ENCODE assay signal across 15 cellular contexts in genomic region chr14:102826751-102827675, GRCh38. TPM values are rescaled to one million over a fixed set of nuclear protein-coding genes. Genes with fewer than 3 reads are reported as not detected.
DNase-seq lines count a peak whose midpoint lies in the region; ATAC-seq lines count a peak whose summit lies in the region.
"Had no signal": no experiment of that assay in that cellular context is flagged by ENCODE, and none has a peak within 500 bp of the region (broad histone marks: within the 10 kb centered on the region; RNA-seq: fewer than 3 reads in every experiment).

No MANE protein-coding gene starts in this region.

- H3K4me3 Mint-ChIP-seq in activated naive CD4-positive, alpha-beta T cell treated with anti-CD3 and anti-CD28 coated beads, Interleukin-2, amount 50 U/mL, for 24 hours = no peak overlapping the region
- H3K4me3 Mint-ChIP-seq in IgD-negative memory B cell = peak overlapping the region in 2 of 4 donors; percentile 52 to 69
- peak overlapping the region; percentile 9 for H3K4me3 Mint-ChIP-seq in activated naive CD8-positive, alpha-beta T cell treated with anti-CD3 and anti-CD28 coated beads, Interleukin-2, amount 50 U/mL, for 24 hours
- H3K4me3 Mint-ChIP-seq: GM23338 had no signal

- peak overlapping the region; percentile 62 for H3K27ac Mint-ChIP-seq in activated naive CD4-positive, alpha-beta T cell treated with anti-CD3 and anti-CD28 coated beads, Interleukin-2, amount 50 U/mL, for 24 hours
- H3K27ac Mint-ChIP-seq in IgD-negative memory B cell = peak overlapping the region in 2 of 3 donors; percentile 40 to 68
- H3K27ac Mint-ChIP-seq in activated naive CD8-positive, alpha-beta T cell treated with anti-CD3 and anti-CD28 coated beads, Interleukin-2, amount 50 U/mL, for 24 hours = no peak overlapping the region
- H3K27ac Mint-ChIP-seq: GM23338 had no signal

- no peaks in the 10 kb centered on the region for H3K9me3 Mint-ChIP-seq in activated naive CD4-positive, alpha-beta T cell treated with anti-CD3 and anti-CD28 coated beads, Interleukin-2, amount 50 U/mL, for 24 hours
- H3K9me3 Mint-ChIP-seq in IgD-negative memory B cell = no peaks in the 10 kb centered on the region
- no peaks in the 10 kb centered on the region for H3K9me3 Mint-ChIP-seq in activated naive CD8-positive, alpha-beta T cell treated with anti-CD3 and anti-CD28 coated beads, Interleukin-2, amount 50 U/mL, for 24 hours
- H3K9me3 Mint-ChIP-seq: CD4-positive, alpha-beta memory T cell; GM23338 had no signal

- H3K27me3 Mint-ChIP-seq in activated naive CD4-positive, alpha-beta T cell treated with anti-CD3 and anti-CD28 coated beads, Interleukin-2, amount 50 U/mL, for 24 hours = no peaks in the 10 kb centered on the region
- no peaks in the 10 kb centered on the region for H3K27me3 Mint-ChIP-seq in IgD-negative memory B cell
- H3K27me3 Mint-ChIP-seq in activated naive CD8-positive, alpha-beta T cell treated with anti-CD3 and anti-CD28 coated beads, Interleukin-2, amount 50 U/mL, for 24 hours = no peaks in the 10 kb centered on the region
- H3K27me3 Mint-ChIP-seq: CD4-positive, alpha-beta memory T cell had no signal

- peaks cover 5% of the 10 kb centered on the region for H3K36me3 Mint-ChIP-seq in activated naive CD4-positive, alpha-beta T cell treated with anti-CD3 and anti-CD28 coated beads, Interleukin-2, amount 50 U/mL, for 24 hours
- H3K36me3 Mint-ChIP-seq in IgD-negative memory B cell = no peaks in the 10 kb centered on the region
- peaks cover 32% of the 10 kb centered on the region for H3K36me3 Mint-ChIP-seq in activated naive CD8-positive, alpha-beta T cell treated with anti-CD3 and anti-CD28 coated beads, Interleukin-2, amount 50 U/mL, for 24 hours (ENCODE audit: low read depth)

- DNase-seq in activated naive CD4-positive, alpha-beta T cell treated with anti-CD3 and anti-CD28 coated beads, Interleukin-2, amount 50 U/mL, for 16 hours = no peak
- no peak for DNase-seq in activated naive CD8-positive, alpha-beta T cell treated with anti-CD3 and anti-CD28 coated beads, Interleukin-2, amount 50 U/mL, for 24 hours
- DNase-seq in myocyte (ENCODE audit: low read depth) (peak; percentile 34), NCI-H2171 treated with DMSO at 0.1 percent for 48 hours (lab: John Stamatoyannopoulos, UW) (no peak)
- DNase-seq in stimulated activated CD4-positive, alpha-beta T cell treated with anti-CD3 and anti-CD28 coated beads, Interleukin-1b, Interleukin-23, amount 100 ng/mL, for 48 hours = no peak
- DNase-seq in stimulated activated naive CD4-positive, alpha-beta T cell (lab: John Stamatoyannopoulos, UW) = no peak
- DNase-seq: AML-193; CD4-positive, alpha-beta memory T cell; MG63; NCI-H1694; NCI-H2107 had no signal

- no peak for ATAC-seq in activated naive CD8-positive, alpha-beta T cell treated with anti-CD3 and anti-CD28 coated beads, Interleukin-2, amount 50 U/mL, for 24 hours
- ATAC-seq: Right ventricle myocardium inferior had no signal

- peaks cover 78% of the 10 kb centered on the region for H3K4me1 Mint-ChIP-seq in activated naive CD4-positive, alpha-beta T cell treated with anti-CD3 and anti-CD28 coated beads, Interleukin-2, amount 50 U/mL, for 24 hours
- H3K4me1 Mint-ChIP-seq in IgD-negative memory B cell = peaks cover 64 to 72% (median 66%) of the 10 kb centered on the region in 3 donors
- peaks cover 85% of the 10 kb centered on the region for H3K4me1 Mint-ChIP-seq in activated naive CD8-positive, alpha-beta T cell treated with anti-CD3 and anti-CD28 coated beads, Interleukin-2, amount 50 U/mL, for 24 hours

RNA-seq across cellular contexts. Expression of gene TRAF3, which starts 49.8 kb away (rescaled TPM):
- 35.3 TPM for polyA plus RNA-seq in IgD-negative memory B cell
- 11.8 and 13.9 TPM in 2 replicates for total RNA-seq in myocyte
- 10.8 TPM for polyA plus RNA-seq in myocyte (2012)
